ENCODE assay signal across 13 cellular contexts in the genomic region with DNA sequence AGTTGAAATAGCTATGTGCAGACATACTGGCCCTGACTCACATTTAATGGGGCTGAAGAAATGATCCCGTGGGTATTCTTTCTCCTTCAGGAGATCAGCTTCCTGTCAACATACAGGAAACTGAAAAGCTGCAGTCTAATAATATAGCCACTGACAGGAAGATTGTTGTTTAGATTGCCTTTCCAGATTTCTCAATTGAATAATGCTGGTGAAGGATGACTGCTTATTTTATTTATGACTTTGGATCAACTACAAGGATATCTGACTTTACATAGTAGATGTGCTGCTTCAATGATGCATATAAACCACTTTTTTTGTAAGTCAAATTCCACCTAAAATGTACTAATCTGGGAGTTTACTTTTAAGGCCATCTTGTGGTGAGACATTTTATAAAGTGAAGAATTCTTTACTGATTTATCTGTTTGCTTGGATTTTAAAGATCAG.
DNase-seq lines count a peak whose midpoint lies in the region; ATAC-seq, FAIRE-seq and TF ChIP-seq lines count a peak whose summit lies in the region.
"Had no signal": no experiment of that assay in that cellular context is flagged by ENCODE, and none has a peak within 500 bp of the region (broad histone marks: within the 10 kb centered on the region; RNA-seq: fewer than 3 reads in every experiment).

No MANE protein-coding gene starts in this region.

- no peaks in the 10 kb centered on the region for H3K9me3 Mint-ChIP-seq in HFFc6
- peaks cover 2% of the 10 kb centered on the region for H3K9me3 Mint-ChIP-seq in astrocyte (ENCODE audit: unreplicated experiment)
- no peaks in the 10 kb centered on the region for H3K9me3 Mint-ChIP-seq in activated CD4-positive, alpha-beta T cell treated with anti-CD3 and anti-CD28 coated beads for 36 hours (ENCODE audit: low read depth)
- H3K9me3 Mint-ChIP-seq: CD4-positive, alpha-beta T cell had no signal

- CTCF ChIA-PET in AG04450 (lab: Charles Lee) = interaction anchor here (0.6 to 2.1 kb wide), 3 partner anchors 11 to 158 kb away, joined by 3 to 6 read pairs (median 3); no protein-coding TSS in a partner anchor
- CTCF ChIA-PET in activated CD4-positive, alpha-beta T cell treated with anti-CD3 and anti-CD28 coated beads for 36 hours (lab: Charles Lee) = interaction anchor here (0.8 kb wide), 1 partner anchor 199 kb away, joined by 4 read pairs; no protein-coding TSS in a partner anchor

- H3K4me1 ChIP-seq in astrocyte (ENCODE audit: insufficient read depth, low read length) (peaks cover 5% of the 10 kb centered on the region), keratinocyte (ENCODE audit: control insufficient read depth, extremely low read depth, insufficient read depth, low read length) (peaks cover 19% of the 10 kb centered on the region), colonic mucosa (no peaks in the 10 kb centered on the region)

- TF ChIP-seq CTCF in AG04450 (IDR thresholded peaks at IDR 0.05; ENCODE audit: low read depth, low read length) (peak; percentile 19; the same call in 1 of the 2 replicates), HFFc6 (IDR thresholded peaks at IDR 0.05) (peak; percentile 62), astrocyte (IDR thresholded peaks at IDR 0.05; ENCODE audit: insufficient read depth, low read depth, low read length) (no peak), keratinocyte (optimal IDR thresholded peaks at IDR 0.05 in 1 of 3, IDR thresholded peaks at IDR 0.05 in 1 of 3, conservative IDR thresholded peaks at IDR 0.05 in 1 of 3; ENCODE audit: extremely low read depth in 1 of 3, insufficient read depth in 2 of 3, low read length in 3 of 3) (no peak), colonic mucosa (IDR thresholded peaks at IDR 0.05) (no peak)

- H2AFZ ChIP-seq in astrocyte (ENCODE audit: low read depth, low read length) (no peak overlapping the region), keratinocyte (ENCODE audit: control insufficient read depth, low read length) (peak overlapping the region; percentile 65)

- H3K27me3 Mint-ChIP-seq in HFFc6 (ENCODE audit: insufficient read depth) = no peaks in the 10 kb centered on the region; the same call in 1 of the 2 replicates
- H3K27me3 Mint-ChIP-seq in astrocyte (ENCODE audit: low read depth, unreplicated experiment) = no peaks in the 10 kb centered on the region
- H3K27me3 Mint-ChIP-seq in activated CD4-positive, alpha-beta T cell treated with anti-CD3 and anti-CD28 coated beads for 36 hours = peaks cover 3% of the 10 kb centered on the region
- H3K27me3 Mint-ChIP-seq: CD4-positive, alpha-beta T cell had no signal

- no peaks in the 10 kb centered on the region for H3K79me2 ChIP-seq in astrocyte (ENCODE audit: insufficient read depth, low read length)
- H3K79me2 ChIP-seq in keratinocyte (ENCODE audit: control insufficient read depth, insufficient read depth, low read length) = no peaks in the 10 kb centered on the region

- POLR2A ChIA-PET in AG04450 (lab: Yijun Ruan, JAX) = interaction anchor here (1.0 kb wide), 1 partner anchor 14 kb away, joined by 5 read pairs; no protein-coding TSS in a partner anchor
- POLR2A ChIA-PET in activated CD4-positive, alpha-beta T cell treated with anti-CD3 and anti-CD28 coated beads for 36 hours (lab: Charles Lee) = no interaction called here

- no peaks in the 10 kb centered on the region for H4K20me1 ChIP-seq in astrocyte (ENCODE audit: insufficient read depth, low read length)
- no peaks in the 10 kb centered on the region for H4K20me1 ChIP-seq in keratinocyte (ENCODE audit: control insufficient read depth, extremely low read depth, insufficient read depth, low read length)

- H3K9me3 ChIP-seq in AG04450 (ENCODE audit: control insufficient read depth, insufficient read depth, low read length) (no peaks in the 10 kb centered on the region), astrocyte (ENCODE audit: insufficient read depth, low read depth, low read length) (no peaks in the 10 kb centered on the region), keratinocyte (ENCODE audit: control insufficient read depth, low read depth, low read length) (no peaks in the 10 kb centered on the region), colonic mucosa (no peaks in the 10 kb centered on the region)

- H3K27ac Mint-ChIP-seq in HFFc6 (peak overlapping the region; percentile 80), astrocyte (ENCODE audit: unreplicated experiment) (peak overlapping the region; percentile 64)
- H3K27ac Mint-ChIP-seq in activated CD4-positive, alpha-beta T cell treated with anti-CD3 and anti-CD28 coated beads for 36 hours = no peak overlapping the region
- H3K27ac Mint-ChIP-seq: CD4-positive, alpha-beta T cell had no signal

- H3K36me3 Mint-ChIP-seq in HFFc6 (ENCODE audit: low read depth) (no peaks in the 10 kb centered on the region), astrocyte (ENCODE audit: low read depth, unreplicated experiment) (peaks cover 4% of the 10 kb centered on the region)
- H3K36me3 Mint-ChIP-seq in activated CD4-positive, alpha-beta T cell treated with anti-CD3 and anti-CD28 coated beads for 36 hours (ENCODE audit: low read depth) = no peaks in the 10 kb centered on the region

- H3K27me3 ChIP-seq in AG04450 (ENCODE audit: control insufficient read depth, insufficient read depth, low read length) (no peaks in the 10 kb centered on the region), astrocyte (ENCODE audit: insufficient read depth, low read length) (no peaks in the 10 kb centered on the region), keratinocyte (ENCODE audit: control insufficient read depth, extremely low read depth, insufficient read depth, low read length) (no peaks in the 10 kb centered on the region), colonic mucosa (no peaks in the 10 kb centered on the region)

- H3K36me3 ChIP-seq in astrocyte (ENCODE audit: insufficient read depth, low read length) (no peaks in the 10 kb centered on the region), keratinocyte (ENCODE audit: control insufficient read depth in 2 of 2, extremely low read depth in 1 of 2, insufficient read depth in 2 of 2, low read length in 2 of 2) (no peaks in the 10 kb centered on the region), colonic mucosa (no peaks in the 10 kb centered on the region)

- intact Hi-C loops in activated CD4-positive, alpha-beta T cell treated with anti-CD3 and anti-CD28 coated beads for 36 hours (cut with DNase I, micrococcal nuclease) = loop anchor here in 1 of 2 experiments (10.0 kb wide), 1 partner anchor 204 kb away; no protein-coding TSS in a partner anchor
- intact Hi-C loops in colonic mucosa (cut with DNase I) = no loop called here

- H3K4me3 Mint-ChIP-seq in HFFc6 (no peak overlapping the region), astrocyte (ENCODE audit: unreplicated experiment) (no peak overlapping the region)
- no peak overlapping the region for H3K4me3 Mint-ChIP-seq in activated CD4-positive, alpha-beta T cell treated with anti-CD3 and anti-CD28 coated beads for 36 hours
- H3K4me3 Mint-ChIP-seq: CD4-positive, alpha-beta T cell had no signal

- no peak for ATAC-seq in activated CD4-positive, alpha-beta T cell treated with anti-CD3 and anti-CD28 coated beads for 36 hours
- ATAC-seq in GM21717 (IDR thresholded peaks at IDR 0.05; ENCODE audit: unreplicated experiment) = no peak

- H3K4me2 ChIP-seq in astrocyte (ENCODE audit: low read length) (no peak overlapping the region), keratinocyte (ENCODE audit: control insufficient read depth, extremely low read depth, insufficient read depth, low read depth, low read length) (no peak overlapping the region)

- H3K4me1 Mint-ChIP-seq in HFFc6 (ENCODE audit: low read depth) (peaks cover 61% of the 10 kb centered on the region), astrocyte (ENCODE audit: low read depth, unreplicated experiment) (peaks cover 31% of the 10 kb centered on the region)
- H3K4me1 Mint-ChIP-seq in activated CD4-positive, alpha-beta T cell treated with anti-CD3 and anti-CD28 coated beads for 36 hours = no peaks in the 10 kb centered on the region

- H3K9me1 ChIP-seq in keratinocyte (ENCODE audit: control insufficient read depth, extremely low read depth, insufficient read depth, low read length) = no peaks in the 10 kb centered on the region

- dilution Hi-C loops in keratinocyte (cut with MboI; ENCODE audit: extremely low pct_ligation_motif_present, low sequenced_read_pairs) = no loop called here

- H3K27ac ChIP-seq in AG04450 (ENCODE audit: low read depth, low read length) (no peak overlapping the region), astrocyte (ENCODE audit: low read depth, low read length) (no peak overlapping the region), keratinocyte (ENCODE audit: control insufficient read depth, insufficient read depth, low read length) (no peak overlapping the region), colonic mucosa (no peak overlapping the region)

- FAIRE-seq in astrocyte (lab: Jason Lieb, UNC) = no peak
- FAIRE-seq in keratinocyte (lab: Jason Lieb, UNC) = peak; percentile 55
- FAIRE-seq: colon, GM12892, RCC 7860 had no signal

- H3K9ac ChIP-seq in astrocyte (ENCODE audit: low read length) (no peak overlapping the region), keratinocyte (ENCODE audit: control insufficient read depth, extremely low read depth, insufficient read depth, low read length) (no peak overlapping the region), colonic mucosa (ENCODE audit: low read depth in 2 of 2, low read length in 2 of 2) (no peak overlapping the region)

- DNase-seq in AG04450 (ENCODE audit: low read depth, low spot score) (no peak), HFFc6 (peak; percentile 79), astrocyte (ENCODE audit: low read depth) (peak; percentile 49), keratinocyte (ENCODE audit: low read depth, low spot score) (no peak), colonic mucosa (no peak)
- DNase-seq in activated CD4-positive, alpha-beta T cell treated with anti-CD3 and anti-CD28 coated beads for 36 hours = no peak
- DNase-seq in stimulated activated CD4-positive, alpha-beta T cell treated with anti-CD3 and anti-CD28 coated beads, Interleukin-12 subunit alpha, Interleukin-12 subunit beta, amount 100 ng/mL, for 4 hours = no peak
- DNase-seq: CD4-positive, alpha-beta T cell; NCI-H1694 had no signal

- H3K4me3 ChIP-seq in AG04450 (ENCODE audit: low read depth, low read length) = no peak overlapping the region
- H3K4me3 ChIP-seq in astrocyte (ENCODE audit: insufficient read depth, low read depth, low read length) = no peak overlapping the region
- H3K4me3 ChIP-seq in keratinocyte (ENCODE audit: control insufficient read depth in 2 of 3, extremely low read depth in 1 of 3, insufficient read depth in 2 of 3, low read depth in 1 of 3, low read length in 3 of 3) = no peak overlapping the region
- H3K4me3 ChIP-seq in colonic mucosa = no peak overlapping the region

Comparison
In these comparisons a context has a peak if more than half of its experiments do, and no peak if none do; other contexts are left out.
1. DNase-seq: peak in HFFc6 (single experiment) and astrocyte (single experiment); none in AG04450 (single experiment), keratinocyte (single experiment), activated CD4-positive, alpha-beta T cell treated with anti-CD3 and anti-CD28 coated beads for 36 hours (single experiment), stimulated activated CD4-positive, alpha-beta T cell treated with anti-CD3 and anti-CD28 coated beads, Interleukin-12 subunit alpha, Interleukin-12 subunit beta, amount 100 ng/mL, for 4 hours (single experiment) and colonic mucosa (single experiment).
2. CTCF ChIP-seq: peak in AG04450 (single experiment) and HFFc6 (single experiment); none in astrocyte (single experiment), keratinocyte (0 of 3) and colonic mucosa (single experiment).